In genomic region chr17:11467639-11468038, GRCh38 we compare ENCODE assay signal across 34 cellular contexts.
"Had no signal": no experiment of that assay in that cellular context is flagged by ENCODE, and none has a peak within 500 bp of the region (broad histone marks: within the 10 kb centered on the region; RNA-seq: fewer than 3 reads in every experiment).

No MANE protein-coding gene starts in this region.

- DNase-seq: activated B cell treated with CpG ODN at 0.5 μM for 24 hours; activated CD4-positive, alpha-beta memory T cell treated with anti-CD3 and anti-CD28 coated beads for 36 hours; activated CD4-positive, alpha-beta T cell treated with anti-CD3 and anti-CD28 coated beads for 4 hours; activated CD4-positive, alpha-beta T cell treated with anti-CD3 and anti-CD28 coated beads, Interleukin-2, amount 10 ng/mL, durations not matched to agents 24 days and 14 days; activated CD4-positive, alpha-beta T cell treated with anti-CD3 and anti-CD28 coated beads, Interleukin-2, amount 50 U/mL, for 1 hour; activated CD4-positive, alpha-beta T cell treated with anti-CD3 and anti-CD28 coated beads, Interleukin-2, amount 50 U/mL, for 4 hours; activated CD4-positive, CD25-positive, alpha-beta regulatory T cell treated with anti-CD3 and anti-CD28 coated beads, Interleukin-2, amount 50 U/mL, for 72 hours; activated CD8-positive, alpha-beta memory T cell treated with anti-CD3 and anti-CD28 coated beads, Interleukin-2, amount 50 U/mL, for 4 hours; activated CD8-positive, alpha-beta T cell treated with anti-CD3 and anti-CD28 coated beads for 36 hours; activated effector memory CD4-positive, alpha-beta T cell treated with anti-CD3 and anti-CD28 coated beads, Interleukin-2, amount 50 U/mL, for 16 hours; activated gamma-delta T cell treated with Interleukin-2 at 50 U/mL for 16 hours; activated naive CD4-positive, alpha-beta T cell; activated naive CD4-positive, alpha-beta T cell treated with anti-CD3 and anti-CD28 coated beads for 36 hours; activated naive CD4-positive, alpha-beta T cell treated with anti-CD3 and anti-CD28 coated beads, Interleukin-2, amount 50 U/mL, for 16 hours; activated naive CD8-positive, alpha-beta T cell treated with anti-CD3 and anti-CD28 coated beads for 36 hours; activated T-cell treated with anti-CD3 and anti-CD28 coated beads for 4 hours; activated T-cell treated with anti-CD3 and anti-CD28 coated beads, Interleukin-2, amount 50 U/mL, for 1 hour; activated T-cell treated with anti-CD3 and anti-CD28 coated beads, Interleukin-2, amount 50 U/mL, for 4 hours; activated T-cell treated with anti-CD3 and anti-CD28 coated beads, Interleukin-2, amount 50 U/mL, for 72 hours; adrenal gland; amniotic stem cell; aorta; body of pancreas; brain microvascular endothelial cell; central memory CD4-positive, alpha-beta T cell; T-helper 1 cell; T-helper 2 cell; T-helper 9 cell had no signal

- H3K27ac ChIP-seq: adrenal gland, body of pancreas, brain microvascular endothelial cell, breast epithelium, VCaP had no signal

- H3K9me3 ChIP-seq: adrenal gland, body of pancreas, breast epithelium had no signal

- H3K27me3 ChIP-seq: adrenal gland, body of pancreas, brain microvascular endothelial cell, breast epithelium had no signal

- ATAC-seq: activated CD8-positive, alpha-beta T cell treated with anti-CD3 and anti-CD28 coated beads for 36 hours; activated naive CD4-positive, alpha-beta T cell treated with anti-CD3 and anti-CD28 coated beads, Interleukin-2, amount 50 U/mL, for 72 hours; activated T-cell treated with anti-CD3 and anti-CD28 coated beads, Interleukin-2, amount 50 U/mL, for 4 hours; activated T-cell treated with anti-CD3 and anti-CD28 coated beads, Interleukin-2, amount 50 U/mL, for 72 hours; activated T-helper 17 cell treated with anti-CD3 and anti-CD28 coated beads, Interleukin-2, amount 50 U/mL, for 72 hours; body of pancreas had no signal

- FAIRE-seq: astrocyte, TTC549 had no signal

- H3K36me3 ChIP-seq: adrenal gland, brain microvascular endothelial cell, breast epithelium had no signal

- H3K4me1 ChIP-seq: adrenal gland, body of pancreas, breast epithelium had no signal

- H3K4me3 ChIP-seq: adrenal gland, body of pancreas, breast epithelium had no signal
